Comparison of ENCODE assay signal across 20 cellular contexts in the genomic region with DNA sequence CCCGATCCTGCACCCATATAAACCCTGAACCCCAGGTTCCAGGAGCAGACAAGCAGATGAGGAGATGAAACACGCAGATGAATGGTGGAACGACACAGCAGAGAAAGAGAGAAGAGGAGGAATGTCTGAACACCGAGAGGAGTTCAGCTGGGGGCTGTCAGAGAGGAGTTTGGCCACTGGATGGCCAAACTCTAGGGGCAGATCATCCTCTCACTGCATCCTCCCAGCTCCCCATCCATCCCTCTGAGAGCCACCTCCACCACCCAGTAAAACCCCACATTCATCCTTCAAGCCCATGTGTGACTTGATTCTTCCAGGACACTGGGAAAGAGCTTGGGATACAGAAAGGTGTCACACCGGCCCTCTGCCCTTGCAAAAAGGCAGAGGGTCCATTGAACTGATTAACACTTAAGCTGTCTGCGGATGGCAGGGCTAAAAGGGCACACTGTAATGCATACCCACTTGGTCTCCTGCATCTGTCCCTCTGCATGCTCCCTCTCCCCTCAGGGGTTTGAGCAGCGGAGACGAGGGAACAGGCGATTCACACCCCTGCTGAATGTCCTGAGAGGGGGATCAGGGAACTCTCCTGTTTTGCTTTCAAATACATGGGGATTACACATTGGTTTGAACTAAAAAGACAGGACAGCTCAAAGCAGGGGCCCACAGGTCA. TPM values are rescaled to one million over a fixed set of nuclear protein-coding genes. Genes with fewer than 3 reads are reported as not detected.
DNase-seq lines count a peak whose midpoint lies in the region; ATAC-seq and TF ChIP-seq lines count a peak whose summit lies in the region.
"Had no signal": no experiment of that assay in that cellular context is flagged by ENCODE, and none has a peak within 500 bp of the region (broad histone marks: within the 10 kb centered on the region; RNA-seq: fewer than 3 reads in every experiment).

No MANE protein-coding gene starts in this region.

- H3K9ac ChIP-seq in SK-N-SH (no peak overlapping the region), smooth muscle cell (ENCODE audit: low read depth) (no peak overlapping the region)

- H2AFZ ChIP-seq in SK-N-SH (ENCODE audit: low read depth) (no peak overlapping the region), smooth muscle cell (ENCODE audit: low read depth) (no peak overlapping the region)

- ATAC-seq in left lung (no peak), HG03196 (IDR thresholded peaks at IDR 0.05; ENCODE audit: unreplicated experiment) (no peak)
- ATAC-seq: CD8-positive, alpha-beta T cell; PC-3 had no signal

- POLR2A ChIA-PET in SK-N-SH (lab: Yijun Ruan, JAX) = no interaction called here

- no peaks in the 10 kb centered on the region for H3K9me2 ChIP-seq in SK-N-SH

- TF ChIP-seq CTCF in SK-N-SH (IDR thresholded peaks at IDR 0.05) (no peak), fibroblast of villous mesenchyme (IDR thresholded peaks at IDR 0.05; ENCODE audit: insufficient read depth, low read depth, low read length) (peak; percentile 30), smooth muscle cell (IDR thresholded peaks at IDR 0.05; ENCODE audit: borderline replicate concordance, insufficient read depth, poor library complexity, severe bottlenecking) (no peak), left lung (IDR thresholded peaks at IDR 0.05) (no peak)

- H4K20me1 ChIP-seq in SK-N-SH (ENCODE audit: insufficient read depth) (no peaks in the 10 kb centered on the region), smooth muscle cell (ENCODE audit: low read depth) (no peaks in the 10 kb centered on the region)

- H3K4me1 ChIP-seq in SK-N-SH (ENCODE audit: control insufficient read depth in 1 of 2, insufficient read depth in 2 of 2, low read depth in 1 of 2, low read length in 1 of 2) (peaks cover 10 to 24% of the 10 kb centered on the region in 2 experiments; a peak in 2 of 4 replicates), smooth muscle cell (ENCODE audit: low read depth) (peaks cover 10% of the 10 kb centered on the region), left lung (no peaks in the 10 kb centered on the region)
- H3K4me1 ChIP-seq: HAP-1, SJSA1 had no signal

- TF ChIP-seq RAD21 in SK-N-SH (IDR thresholded peaks at IDR 0.05; ENCODE audit: low read length) = no peak

- DNase-seq in EH (ENCODE audit: low read depth) = peak; percentile 6
- DNase-seq in SK-N-SH = peak; percentile 26
- DNase-seq in fibroblast of villous mesenchyme (ENCODE audit: low read depth) = no peak
- no peak for DNase-seq in smooth muscle cell (lab: John Stamatoyannopoulos, UW; ENCODE audit: unreplicated experiment)
- no peak for DNase-seq in left lung
- no peak for DNase-seq in activated naive CD4-positive, alpha-beta T cell treated with Interleukin-2 at 50 U/mL for 16 hours
- DNase-seq: ACHN; CD8-positive, alpha-beta T cell; DMS79 treated with DMSO at 0.1 percent for 48 hours; GDM1; NCI-H1105 treated with DMSO at 0.1 percent for 48 hours; NCI-H1694 treated with DMSO at 0.1 percent for 48 hours; NCI-H226; NCI-H526; NK-92 treated with Interleukin-12 subunit alpha and Interleukin-12 subunit beta, amount 100 ng/mL, for 24 hours; PC-3 had no signal

- H3K27ac ChIP-seq in SK-N-SH (ENCODE audit: low read depth in 2 of 2, low read length in 1 of 2) (peak overlapping the region; percentile 41 to 63; a peak in 2 of 4 replicates), smooth muscle cell (ENCODE audit: low read depth) (no peak overlapping the region), left lung (no peak overlapping the region)
- H3K27ac ChIP-seq: HL-60, SJSA1 had no signal

- TF ChIP-seq EP300 in SK-N-SH (IDR thresholded peaks at IDR 0.05; ENCODE audit: borderline replicate concordance in 1 of 2, low read depth in 1 of 2, low read length in 1 of 2) = no peak

- intact Hi-C loops in left lung (cut with DNase I) = no loop called here

- WGBS in SK-N-SH (ENCODE audit: low lambda C conversion rate) = 92% methylated on average over 9 of the region's 9 CpGs
- 84% methylated on average over 9 of the region's 9 CpGs for WGBS in smooth muscle cell (ENCODE audit: low lambda C conversion rate)

- H3K79me2 ChIP-seq in SK-N-SH (ENCODE audit: insufficient read depth) (no peaks in the 10 kb centered on the region), smooth muscle cell (ENCODE audit: low read depth) (no peaks in the 10 kb centered on the region)

- H3F3A ChIP-seq in SK-N-SH (replicated peaks; ENCODE audit: insufficient read depth) (no peaks in the 10 kb centered on the region), smooth muscle cell (ENCODE audit: low read depth) (peaks cover 9% of the 10 kb centered on the region)

- H3K4me2 ChIP-seq in SK-N-SH (peak overlapping the region; percentile 57; the same call in 1 of the 2 replicates), smooth muscle cell (peak overlapping the region; percentile 58)

- no peak overlapping the region for H3K4me3 ChIP-seq in SK-N-SH (ENCODE audit: low read depth in 2 of 2, low read length in 1 of 2)
- no peak overlapping the region for H3K4me3 ChIP-seq in fibroblast of villous mesenchyme (ENCODE audit: low read depth, low read length)
- no peak overlapping the region for H3K4me3 ChIP-seq in smooth muscle cell
- no peak overlapping the region for H3K4me3 ChIP-seq in left lung
- H3K4me3 ChIP-seq: HAP-1, SJSA1 had no signal

- no peaks in the 10 kb centered on the region for H3K27me3 ChIP-seq in SK-N-SH (ENCODE audit: insufficient read depth)
- H3K27me3 ChIP-seq in smooth muscle cell (ENCODE audit: low read depth) = no peaks in the 10 kb centered on the region
- H3K27me3 ChIP-seq in left lung = no peaks in the 10 kb centered on the region
- H3K27me3 ChIP-seq: SJSA1 had no signal

- H3K9me3 ChIP-seq in SK-N-SH (no peaks in the 10 kb centered on the region), smooth muscle cell (replicated peaks; ENCODE audit: low read depth) (no peaks in the 10 kb centered on the region), left lung (no peaks in the 10 kb centered on the region)
- H3K9me3 ChIP-seq: HAP-1, SJSA1 had no signal

- H3K36me3 ChIP-seq in SK-N-SH (replicated peaks in 1 of 2; ENCODE audit: control insufficient read depth in 1 of 2, insufficient read depth in 2 of 2, low read length in 1 of 2) (no peaks in the 10 kb centered on the region), smooth muscle cell (ENCODE audit: low read depth) (no peaks in the 10 kb centered on the region), left lung (no peaks in the 10 kb centered on the region)
- H3K36me3 ChIP-seq: HAP-1, SJSA1 had no signal

- CTCF ChIA-PET in SK-N-SH (lab: Yijun Ruan, JAX) = interaction anchor here (0.9 to 8.1 kb wide), 5 partner anchors 9 to 489 kb away, joined by 4 to 113 read pairs (median 10); no protein-coding TSS in a partner anchor

TF ChIP-seq in SK-N-SH, 30 proteins besides CTCF, POLR2A, EP300 and RAD21:
- TF ChIP-seq ELF1 (IDR thresholded peaks at IDR 0.05) = no peak
- TF ChIP-seq GATA2 (CRISPR knock-in tag; IDR thresholded peaks at IDR 0.05) = no peak
- TF ChIP-seq, protein P1, sequence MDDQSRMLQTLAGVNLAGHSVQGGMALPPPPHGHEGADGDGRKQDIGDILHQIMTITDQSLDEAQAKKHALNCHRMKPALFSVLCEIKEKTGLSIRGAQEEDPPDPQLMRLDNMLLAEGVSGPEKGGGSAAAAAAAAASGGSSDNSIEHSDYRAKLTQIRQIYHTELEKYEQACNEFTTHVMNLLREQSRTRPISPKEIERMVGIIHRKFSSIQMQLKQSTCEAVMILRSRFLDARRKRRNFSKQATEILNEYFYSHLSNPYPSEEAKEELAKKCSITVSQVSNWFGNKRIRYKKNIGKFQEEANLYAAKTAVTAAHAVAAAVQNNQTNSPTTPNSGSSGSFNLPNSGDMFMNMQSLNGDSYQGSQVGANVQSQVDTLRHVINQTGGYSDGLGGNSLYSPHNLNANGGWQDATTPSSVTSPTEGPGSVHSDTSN (IDR thresholded peaks at IDR 0.05) = no peak
- TF ChIP-seq SIN3A (IDR thresholded peaks at IDR 0.05; ENCODE audit: borderline replicate concordance, low read depth, low read length) = no peak
- TF ChIP-seq MXI1 (IDR thresholded peaks at IDR 0.05; ENCODE audit: low read depth, low read length) = no peak
- TF ChIP-seq TEAD4 (IDR thresholded peaks at IDR 0.05; ENCODE audit: borderline replicate concordance, insufficient read depth) = no peak
- TF ChIP-seq FOXM1 (IDR thresholded peaks at IDR 0.05; ENCODE audit: low read depth) = no peak
- TF ChIP-seq, protein P2, sequence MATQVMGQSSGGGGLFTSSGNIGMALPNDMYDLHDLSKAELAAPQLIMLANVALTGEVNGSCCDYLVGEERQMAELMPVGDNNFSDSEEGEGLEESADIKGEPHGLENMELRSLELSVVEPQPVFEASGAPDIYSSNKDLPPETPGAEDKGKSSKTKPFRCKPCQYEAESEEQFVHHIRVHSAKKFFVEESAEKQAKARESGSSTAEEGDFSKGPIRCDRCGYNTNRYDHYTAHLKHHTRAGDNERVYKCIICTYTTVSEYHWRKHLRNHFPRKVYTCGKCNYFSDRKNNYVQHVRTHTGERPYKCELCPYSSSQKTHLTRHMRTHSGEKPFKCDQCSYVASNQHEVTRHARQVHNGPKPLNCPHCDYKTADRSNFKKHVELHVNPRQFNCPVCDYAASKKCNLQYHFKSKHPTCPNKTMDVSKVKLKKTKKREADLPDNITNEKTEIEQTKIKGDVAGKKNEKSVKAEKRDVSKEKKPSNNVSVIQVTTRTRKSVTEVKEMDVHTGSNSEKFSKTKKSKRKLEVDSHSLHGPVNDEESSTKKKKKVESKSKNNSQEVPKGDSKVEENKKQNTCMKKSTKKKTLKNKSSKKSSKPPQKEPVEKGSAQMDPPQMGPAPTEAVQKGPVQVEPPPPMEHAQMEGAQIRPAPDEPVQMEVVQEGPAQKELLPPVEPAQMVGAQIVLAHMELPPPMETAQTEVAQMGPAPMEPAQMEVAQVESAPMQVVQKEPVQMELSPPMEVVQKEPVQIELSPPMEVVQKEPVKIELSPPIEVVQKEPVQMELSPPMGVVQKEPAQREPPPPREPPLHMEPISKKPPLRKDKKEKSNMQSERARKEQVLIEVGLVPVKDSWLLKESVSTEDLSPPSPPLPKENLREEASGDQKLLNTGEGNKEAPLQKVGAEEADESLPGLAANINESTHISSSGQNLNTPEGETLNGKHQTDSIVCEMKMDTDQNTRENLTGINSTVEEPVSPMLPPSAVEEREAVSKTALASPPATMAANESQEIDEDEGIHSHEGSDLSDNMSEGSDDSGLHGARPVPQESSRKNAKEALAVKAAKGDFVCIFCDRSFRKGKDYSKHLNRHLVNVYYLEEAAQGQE (IDR thresholded peaks at IDR 0.05; ENCODE audit: low read depth, low read length) = no peak

RNA-seq across cellular contexts. Expression of a gene that starts 53.8 kb away (rescaled TPM):
- 128 and 148 TPM in 2 replicates for polyA plus RNA-seq in SK-N-SH (2012; rRNA removed)
- polyA plus RNA-seq in SK-N-SH (2012; cell fraction: cytosol; rRNA removed) = 103 and 135 TPM in 2 replicates
- 53.6 and 61.4 TPM in 2 replicates for polyA plus RNA-seq in SK-N-SH (2012; cell fraction: nucleus; rRNA removed)
- total RNA-seq in fibroblast of villous mesenchyme = 98.2 and 104 TPM in 2 replicates
- 222 and 229 TPM in 2 replicates for total RNA-seq in smooth muscle cell
- 228 and 251 TPM in 2 replicates for polyA plus RNA-seq in smooth muscle cell
- 10 to 100 TPM; 76.6 to 80.5 TPM for total RNA-seq in left lung

Comparison
In these comparisons a context has a peak if more than half of its experiments do, and no peak if none do; other contexts are left out.
1. DNase-seq: peak in EH (single experiment) and SK-N-SH (single experiment); none in fibroblast of villous mesenchyme (single experiment), smooth muscle cell (single experiment), left lung (0 of 2) and activated naive CD4-positive, alpha-beta T cell treated with Interleukin-2 at 50 U/mL for 16 hours (single experiment).
2. H3K27ac ChIP-seq: peak in SK-N-SH (2 of 2); none in smooth muscle cell (single experiment) and left lung (0 of 2).